In the genomic region with DNA sequence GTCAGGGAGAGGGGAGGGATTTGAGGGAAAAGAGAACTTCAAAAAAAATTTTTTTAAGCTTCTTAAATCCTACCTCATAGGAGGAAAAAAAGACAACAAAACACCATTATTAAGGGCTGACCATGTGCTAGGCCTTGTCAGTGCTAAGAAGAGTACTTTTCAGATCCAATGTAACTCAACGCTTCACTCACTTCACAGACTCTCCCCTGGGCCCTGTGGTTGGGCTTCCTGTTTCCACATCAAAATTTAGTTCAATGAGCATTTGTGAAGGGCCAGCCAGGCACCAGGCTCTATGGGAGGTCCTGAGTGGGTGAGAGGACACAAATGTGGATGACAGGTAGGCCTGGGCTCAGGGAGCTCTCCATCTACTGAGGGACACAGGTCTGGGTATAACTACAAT, we compare ENCODE assay signal across 9 cellular contexts.
DNase-seq lines count a peak whose midpoint lies in the region; ATAC-seq and TF ChIP-seq lines count a peak whose summit lies in the region.
"Had no signal": no experiment of that assay in that cellular context is flagged by ENCODE, and none has a peak within 500 bp of the region (broad histone marks: within the 10 kb centered on the region; RNA-seq: fewer than 3 reads in every experiment).

No MANE protein-coding gene starts in this region.

- peaks cover 18% of the 10 kb centered on the region for H3K4me1 Mint-ChIP-seq in activated naive CD8-positive, alpha-beta T cell treated with anti-CD3 and anti-CD28 coated beads for 36 hours
- peaks cover 9% of the 10 kb centered on the region for H3K4me1 Mint-ChIP-seq in T-helper 17 cell

- no peaks in the 10 kb centered on the region; the same call in 1 of the 2 replicates for H3K9me3 ChIP-seq in DOHH2 (ENCODE audit: control insufficient read depth, insufficient read depth, low read length)
- H3K9me3 ChIP-seq in T-helper 17 cell (ENCODE audit: control insufficient read depth, low read length, poor library complexity, severe bottlenecking), result no peaks in the 10 kb centered on the region
- no peaks in the 10 kb centered on the region for H3K9me3 ChIP-seq in BE2C

- no peaks in the 10 kb centered on the region for H4K20me1 ChIP-seq in DOHH2 (ENCODE audit: control insufficient read depth, insufficient read depth, low read depth, low read length)

- TF ChIP-seq CTCF in DOHH2 (IDR thresholded peaks at IDR 0.05; ENCODE audit: low read depth, low read length, poor library complexity, severe bottlenecking) (no peak), NB4 (IDR thresholded peaks at IDR 0.05; ENCODE audit: low read depth, low read length) (no peak), omental fat pad (IDR thresholded peaks at IDR 0.05) (no peak), BE2C (IDR thresholded peaks at IDR 0.05; ENCODE audit: low read depth, low read length) (no peak)

- H3K36me3 ChIP-seq in DOHH2 (ENCODE audit: control insufficient read depth, low read length) (peaks cover 15% of the 10 kb centered on the region), BE2C (no peaks in the 10 kb centered on the region)

- H3K27ac Mint-ChIP-seq in activated naive CD8-positive, alpha-beta T cell treated with anti-CD3 and anti-CD28 coated beads for 36 hours, result no peak overlapping the region
- no peak overlapping the region for H3K27ac Mint-ChIP-seq in T-helper 17 cell

- peak overlapping the region; percentile 49 for H3K4me3 ChIP-seq in DOHH2 (ENCODE audit: low read length)
- no peak overlapping the region for H3K4me3 ChIP-seq in NB4 (ENCODE audit: low read depth, low read length)
- no peak overlapping the region for H3K4me3 ChIP-seq in BE2C (ENCODE audit: low read depth, low read length)

- TF ChIP-seq POLR2A in NB4 (IDR thresholded peaks at IDR 0.05; ENCODE audit: extremely low read depth, insufficient read length), result no peak

- H3K4me2 ChIP-seq in DOHH2 (ENCODE audit: low read length), result peak overlapping the region; percentile 66

- H3K27me3 ChIP-seq in DOHH2 (ENCODE audit: control insufficient read depth, low read length) (no peaks in the 10 kb centered on the region), BE2C (no peaks in the 10 kb centered on the region)

- intact Hi-C loops in left cardiac atrium (cut with DNase I), result loop anchor here (5.0 to 10.0 kb wide), 2 partner anchors 258 to 261 kb away; no protein-coding TSS in a partner anchor

- H3K9me2 ChIP-seq in DOHH2 (replicated peaks; ENCODE audit: control insufficient read depth, low read length), result no peaks in the 10 kb centered on the region

- H3K36me3 Mint-ChIP-seq in activated naive CD8-positive, alpha-beta T cell treated with anti-CD3 and anti-CD28 coated beads for 36 hours, result no peaks in the 10 kb centered on the region
- H3K36me3 Mint-ChIP-seq in T-helper 17 cell (ENCODE audit: low read depth), result no peaks in the 10 kb centered on the region

- peak; percentile 29 for ATAC-seq in GM21825 (IDR thresholded peaks at IDR 0.05; ENCODE audit: unreplicated experiment)
- ATAC-seq in left cardiac atrium, result peak; percentile 21 to 60
- no peak for ATAC-seq in T-helper 17 cell
- ATAC-seq in omental fat pad (ENCODE audit: low FRiP score), result no peak

- peak overlapping the region; percentile 91 for H3K27ac ChIP-seq in DOHH2 (ENCODE audit: low read depth, low read length)

- no peak overlapping the region for H3K4me3 Mint-ChIP-seq in activated naive CD8-positive, alpha-beta T cell treated with anti-CD3 and anti-CD28 coated beads for 36 hours
- no peak overlapping the region for H3K4me3 Mint-ChIP-seq in T-helper 17 cell

- no peaks in the 10 kb centered on the region for H3K79me2 ChIP-seq in DOHH2 (ENCODE audit: control insufficient read depth, low read length)

- peaks cover 100% of the 10 kb centered on the region for H3K4me1 ChIP-seq in DOHH2 (ENCODE audit: control insufficient read depth, low read length)
- peaks cover 12% of the 10 kb centered on the region for H3K4me1 ChIP-seq in BE2C

- H3F3A ChIP-seq in DOHH2 (ENCODE audit: control insufficient read depth, insufficient read depth), result peaks cover 53% of the 10 kb centered on the region

- H3K9me3 Mint-ChIP-seq in activated naive CD8-positive, alpha-beta T cell treated with anti-CD3 and anti-CD28 coated beads for 36 hours, result no peaks in the 10 kb centered on the region

- DNase-seq in NB4 (ENCODE audit: low read depth) (peak; percentile 97), left cardiac atrium (no peak), T-helper 17 cell (no peak), omental fat pad (ENCODE audit: low spot score) (no peak), BE2C (no peak)
- DNase-seq in activated naive CD8-positive, alpha-beta T cell treated with anti-CD3 and anti-CD28 coated beads for 36 hours, result no peak
- DNase-seq: stimulated activated CD4-positive, alpha-beta T cell treated with anti-CD3 and anti-CD28 coated beads, Interleukin-12 subunit alpha, Interleukin-12 subunit beta, amount 100 ng/mL, for 4 hours had no signal

- no peaks in the 10 kb centered on the region for H3K27me3 Mint-ChIP-seq in activated naive CD8-positive, alpha-beta T cell treated with anti-CD3 and anti-CD28 coated beads for 36 hours
- no peaks in the 10 kb centered on the region for H3K27me3 Mint-ChIP-seq in T-helper 17 cell

Comparison
In these comparisons a context has a peak if more than half of its experiments do, and no peak if none do; other contexts are left out.
1. ATAC-seq: peak in GM21825 (single experiment) and left cardiac atrium (2 of 2); none in T-helper 17 cell (single experiment) and omental fat pad (single experiment).